27 cellular contexts compared by ENCODE assay signal in genomic region chr6:118318648-118319047, GRCh38.
DNase-seq lines count a peak whose midpoint lies in the region; FAIRE-seq and TF ChIP-seq lines count a peak whose summit lies in the region.
"Had no signal": no experiment of that assay in that cellular context is flagged by ENCODE, and none has a peak within 500 bp of the region (broad histone marks: within the 10 kb centered on the region; RNA-seq: fewer than 3 reads in every experiment).

No MANE protein-coding gene starts in this region.

- H2BK15ac ChIP-seq in mesenchymal stem cell (ENCODE audit: low read depth, poor library complexity, severe bottlenecking) = no peak overlapping the region

- H3K79me1 ChIP-seq in mesenchymal stem cell (replicated peaks; ENCODE audit: low read length, poor library complexity, severe bottlenecking) = no peaks in the 10 kb centered on the region

- TF ChIP-seq CTCF in suprapubic skin (IDR thresholded peaks at IDR 0.05) = no peak

- H3K9me3 ChIP-seq in mesenchymal stem cell (ENCODE audit: control insufficient read depth, low read length) (no peaks in the 10 kb centered on the region), suprapubic skin (no peaks in the 10 kb centered on the region)
- H3K9me3 ChIP-seq: breast epithelium, right lobe of liver had no signal

- H3K4me2 ChIP-seq in mesenchymal stem cell (ENCODE audit: low read length, poor library complexity, severe bottlenecking) = no peak overlapping the region

- no peak for TF ChIP-seq EP300 in suprapubic skin (IDR thresholded peaks at IDR 0.05)

- H3K14ac ChIP-seq in mesenchymal stem cell (ENCODE audit: low read length in 2 of 2) = no peak overlapping the region

- H3K4me1 ChIP-seq in mesenchymal stem cell (ENCODE audit: control insufficient read depth, insufficient read depth, low read depth, low read length) = peaks cover 2% of the 10 kb centered on the region
- H3K4me1 ChIP-seq in suprapubic skin = peaks cover 10% of the 10 kb centered on the region
- H3K4me1 ChIP-seq: breast epithelium, parathyroid adenoma had no signal

- DNase-seq in DMS79 (lab: John Stamatoyannopoulos, UW) (peak; percentile 27), caudate nucleus (lab: John Stamatoyannopoulos, UW) (no peak), mesenchymal stem cell (peak; percentile 42), suprapubic skin (ENCODE audit: low spot score in 2 of 2) (no peak), frontal cortex (ENCODE audit: low spot score in 2 of 2) (no peak), SK-N-DZ (ENCODE audit: low spot score) (no peak), HTR-8/SVneo (ENCODE audit: insufficient read length, low spot score) (no peak)
- no peak for DNase-seq in stimulated activated CD8-positive, alpha-beta memory T cell treated with anti-CD3 and anti-CD28 coated beads, Interleukin-4, amount 100 ng/mL, for 48 hours
- DNase-seq: activated CD4-positive, alpha-beta T cell treated with anti-CD3 and anti-CD28 coated beads for 48 hours; activated T-cell treated with anti-CD3 and anti-CD28 coated beads, Interleukin-2, amount 50 U/mL, for 24 hours; cortex of kidney; H7; left colon; midbrain; NCI-H1105 treated with DMSO at 0.1 percent for 48 hours; NCI-H2029 treated with DMSO at 0.1 percent for 48 hours; NCI-H446; nephron progenitor cell; OCI-M1; right lobe of liver; stimulated activated CD4-positive, alpha-beta T cell treated with anti-CD3 and anti-CD28 coated beads, Interleukin-15, amount 100 ng/mL, for 24 hours; stimulated activated naive CD8-positive, alpha-beta T cell treated with anti-CD3 and anti-CD28 coated beads, Interleukin-15, amount 100 ng/mL, for 72 hours had no signal

- H2AK5ac ChIP-seq in mesenchymal stem cell (ENCODE audit: low read length, severe bottlenecking) = no peak overlapping the region

- no peak overlapping the region for H2BK5ac ChIP-seq in mesenchymal stem cell (ENCODE audit: low read depth, low read length, poor library complexity, severe bottlenecking)

- WGBS in mesenchymal stem cell = 31% methylated on average over 2 of the region's 3 CpGs
- WGBS in suprapubic skin = 36% methylated on average over 3 of the region's 3 CpGs

- H3K4me3 ChIP-seq in mesenchymal stem cell (ENCODE audit: insufficient read depth in 1 of 2, low read depth in 1 of 2, low read length in 2 of 2) (no peak overlapping the region), suprapubic skin (no peak overlapping the region)
- H3K4me3 ChIP-seq: breast epithelium, right lobe of liver had no signal

- H3K23ac ChIP-seq in mesenchymal stem cell (ENCODE audit: low read length in 2 of 2) = no peak overlapping the region

- TF ChIP-seq POLR2A in suprapubic skin (IDR thresholded peaks at IDR 0.05) = no peak

- H3K9ac ChIP-seq in mesenchymal stem cell (ENCODE audit: low read length) = no peak overlapping the region
- H3K9ac ChIP-seq: parathyroid adenoma had no signal

- H3K4ac ChIP-seq in mesenchymal stem cell (ENCODE audit: low read depth in 1 of 2, low read length in 2 of 2) = no peak overlapping the region

- peak overlapping the region; percentile 33 for H3K27ac ChIP-seq in caudate nucleus (ENCODE audit: low read depth, low read length)
- H3K27ac ChIP-seq in mesenchymal stem cell (ENCODE audit: low read length, poor library complexity, severe bottlenecking) = no peak overlapping the region
- peak overlapping the region; percentile 38 for H3K27ac ChIP-seq in suprapubic skin
- H3K27ac ChIP-seq: C4-2B, HL-60, parathyroid adenoma, VCaP had no signal

- H3K18ac ChIP-seq in mesenchymal stem cell (ENCODE audit: low read depth in 1 of 2, low read length in 2 of 2) = no peak overlapping the region

- H4K8ac ChIP-seq in mesenchymal stem cell (ENCODE audit: low read length) = no peak overlapping the region

- no peak overlapping the region for H2BK12ac ChIP-seq in mesenchymal stem cell (ENCODE audit: low read length in 2 of 2)

- H3K27me3 ChIP-seq in mesenchymal stem cell (ENCODE audit: control insufficient read depth in 1 of 2, insufficient read depth in 1 of 2, low read length in 2 of 2) (no peaks in the 10 kb centered on the region), suprapubic skin (no peaks in the 10 kb centered on the region)
- H3K27me3 ChIP-seq: breast epithelium, right lobe of liver had no signal

- FAIRE-seq in frontal cortex (lab: Jason Lieb, UNC) = no peak
- FAIRE-seq in HTR-8/SVneo (lab: Jason Lieb, UNC) = no peak

- no peak overlapping the region for H4K91ac ChIP-seq in mesenchymal stem cell (ENCODE audit: low read length)

- H2AFZ ChIP-seq in mesenchymal stem cell (ENCODE audit: low read depth, low read length) = no peak overlapping the region
- H2AFZ ChIP-seq: parathyroid adenoma had no signal

- no peak overlapping the region for H2BK120ac ChIP-seq in mesenchymal stem cell (ENCODE audit: low read depth, low read length)

- H3K36me3 ChIP-seq in mesenchymal stem cell (ENCODE audit: control insufficient read depth in 1 of 2, insufficient read depth in 2 of 2, low read depth in 1 of 2, low read length in 2 of 2) (no peaks in the 10 kb centered on the region), suprapubic skin (no peaks in the 10 kb centered on the region)
- H3K36me3 ChIP-seq: breast epithelium, right lobe of liver had no signal

Comparison
In these comparisons a context has a peak if more than half of its experiments do, and no peak if none do; other contexts are left out.
1. DNase-seq: peak in DMS79 (single experiment) and mesenchymal stem cell (single experiment); none in caudate nucleus (0 of 61), suprapubic skin (0 of 2), frontal cortex (0 of 2), stimulated activated CD8-positive, alpha-beta memory T cell treated with anti-CD3 and anti-CD28 coated beads, Interleukin-4, amount 100 ng/mL, for 48 hours (single experiment), SK-N-DZ (single experiment) and HTR-8/SVneo (single experiment).